ENCODE assay signal across 27 cellular contexts in the genomic region with DNA sequence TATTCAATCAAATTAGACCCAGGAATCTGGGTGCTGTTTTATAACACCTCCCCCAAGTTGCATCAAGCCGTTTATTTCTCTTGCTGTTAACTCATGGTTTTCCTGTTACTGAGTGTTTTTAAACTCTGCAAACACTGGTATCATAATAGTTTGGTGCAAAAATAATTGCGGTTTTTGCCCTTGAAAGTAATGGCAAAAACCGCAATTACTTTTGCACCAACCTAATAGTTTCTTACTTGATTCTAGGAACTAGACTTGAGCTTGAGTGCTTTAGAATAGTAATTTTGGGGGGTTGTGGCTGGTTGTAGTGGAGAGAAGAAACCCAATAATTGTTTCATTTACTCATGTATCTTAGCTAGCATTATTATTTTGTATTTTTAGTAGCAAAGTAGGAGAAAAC.
A peak's percentile ranks its signal among the peaks of the same experiment; 100 is the strongest.
DNase-seq lines count a peak whose midpoint lies in the region; ATAC-seq, FAIRE-seq and TF ChIP-seq lines count a peak whose summit lies in the region.
"Had no signal": no experiment of that assay in that cellular context is flagged by ENCODE, and none has a peak within 500 bp of the region (broad histone marks: within the 10 kb centered on the region; RNA-seq: fewer than 3 reads in every experiment).

No MANE protein-coding gene starts in this region.

- ATAC-seq in HepG2 (no peak), right lobe of liver (no peak), GM12878 (no peak), HG03108 (IDR thresholded peaks at IDR 0.05; ENCODE audit: unreplicated experiment) (no peak)
- ATAC-seq: A549, GM23338, HCT116 had no signal

- TF ChIP-seq POLR2A in HepG2 (IDR thresholded peaks at IDR 0.05; ENCODE audit: insufficient read depth in 1 of 2, low read depth in 2 of 2, low read length in 2 of 2) (no peak), right lobe of liver (IDR thresholded peaks at IDR 0.05) (no peak), GM12878 (IDR thresholded peaks at IDR 0.05; ENCODE audit: low read depth, low read length) (no peak)

- no peak for TF ChIP-seq EP300 in HepG2 (IDR thresholded peaks at IDR 0.05; ENCODE audit: low read depth in 2 of 2, low read length in 2 of 2)
- no peak for TF ChIP-seq EP300 in HepG2 (CRISPR knock-in tag; IDR thresholded peaks at IDR 0.05; ENCODE audit: borderline replicate concordance)
- no peak for TF ChIP-seq EP300 in GM12878 (IDR thresholded peaks at IDR 0.05; ENCODE audit: borderline replicate concordance in 1 of 2, control insufficient read depth in 1 of 2, low read depth in 2 of 2, low read length in 2 of 2)

- intact Hi-C loops in HepG2 (cut with micrococcal nuclease; ENCODE audit: unreplicated experiment): no loop called here
- intact Hi-C loops in right lobe of liver (cut with DNase I): no loop called here
- intact Hi-C loops in GM12878 (cut with micrococcal nuclease; ENCODE audit: unreplicated experiment): no loop called here
- intact Hi-C loops in activated CD4-positive, alpha-beta T cell treated with anti-CD3 and anti-CD28 coated beads, Interleukin-2, amount 10 ng/mL, durations not matched to agents 24 days and 14 days (cut with micrococcal nuclease): no loop called here

- SMC1A ChIA-PET in GM12878 (lab: Charles Lee; ENCODE audit: uncharacterized antibody, unreplicated experiment): interaction anchor here (1.2 kb wide), 1 partner anchor 9 kb away, joined by 3 read pairs; no protein-coding TSS in a partner anchor

- H3K27ac Mint-ChIP-seq in activated CD4-positive, alpha-beta T cell treated with anti-CD3 and anti-CD28 coated beads, Interleukin-2, amount 10 ng/mL, durations not matched to agents 24 days and 14 days: no peak overlapping the region
- H3K27ac Mint-ChIP-seq: CD14-positive monocyte; CD4-positive, alpha-beta T cell; CD8-positive, alpha-beta memory T cell; GM23338; HFFc6 had no signal

- in situ Hi-C loops in HepG2 (cut with HindIII; ENCODE audit: extremely low pct_ligation_motif_present, low pct_unique_long_range_greater_than_20kb) (no loop called here), GM12878 (cut with MboI) (no loop called here)

- no peaks in the 10 kb centered on the region for H3K36me3 Mint-ChIP-seq in activated CD4-positive, alpha-beta T cell treated with anti-CD3 and anti-CD28 coated beads, Interleukin-2, amount 10 ng/mL, durations not matched to agents 24 days and 14 days (ENCODE audit: low read depth)
- H3K36me3 Mint-ChIP-seq: CD14-positive monocyte; CD8-positive, alpha-beta memory T cell had no signal

- RAD21 ChIA-PET in GM12878 (lab: Charles Lee; ENCODE audit: unreplicated experiment): no interaction called here

- BruUV-seq in HepG2 (replicated peaks; lab: Mats Ljungman, UMichigan): no TSS peak
- BruUV-seq in GM12878 (replicated peaks; lab: Mats Ljungman, UMichigan): no TSS peak

- H3K9me3 ChIP-seq in HepG2 (ENCODE audit: low read length) (no peaks in the 10 kb centered on the region), right lobe of liver (no peaks in the 10 kb centered on the region), GM12878 (replicated peaks; ENCODE audit: control insufficient read depth, insufficient read depth, low read length) (no peaks in the 10 kb centered on the region), mucosa of rectum (ENCODE audit: control insufficient read depth in 2 of 2, low read length in 2 of 2) (no peaks in the 10 kb centered on the region)
- no peaks in the 10 kb centered on the region for H3K9me3 ChIP-seq in effector memory CD4-positive, alpha-beta T cell (ENCODE audit: control insufficient read depth, low read length)
- H3K9me3 ChIP-seq: A549; BE2C; BLaER1 treated with 17β-estradiol and CSF1 and Interleukin-3, amounts not matched to agents 10 nM and 100 nM had no signal

- H4K20me1 ChIP-seq in HepG2 (ENCODE audit: insufficient read depth, low read length): no peaks in the 10 kb centered on the region
- H4K20me1 ChIP-seq in GM12878 (ENCODE audit: control insufficient read depth, insufficient read depth): no peaks in the 10 kb centered on the region; the same call in 1 of the 2 replicates
- H4K20me1 ChIP-seq: BLaER1 treated with 17β-estradiol and CSF1 and Interleukin-3, amounts not matched to agents 10 nM and 100 nM had no signal

- 84% methylated on average over 3 of the region's 3 CpGs for WGBS in HepG2 (ENCODE audit: low lambda C conversion rate)
- WGBS in right lobe of liver (ENCODE audit: insufficient coverage, low coverage, low lambda C conversion rate, missing lambda C conversion rate): 81% methylated on average over 3 of the region's 3 CpGs
- 45% methylated on average over 3 of the region's 3 CpGs for WGBS in GM12878 (ENCODE audit: insufficient coverage, insufficient replicate concordance, low lambda C conversion rate, missing lambda C conversion rate)

- H3K4me1 ChIP-seq in HepG2 (ENCODE audit: insufficient read depth, low read length) (no peaks in the 10 kb centered on the region), right lobe of liver (no peaks in the 10 kb centered on the region), GM12878 (ENCODE audit: control insufficient read depth, insufficient read depth, low read length) (peaks cover 4% of the 10 kb centered on the region; the same call in 1 of the 2 replicates), mucosa of rectum (ENCODE audit: control insufficient read depth in 2 of 2, insufficient read depth in 2 of 2, low read length in 2 of 2) (peaks cover 16 to 55% of the 10 kb centered on the region in 2 donors)
- peaks cover 4% of the 10 kb centered on the region for H3K4me1 ChIP-seq in effector memory CD4-positive, alpha-beta T cell (ENCODE audit: control insufficient read depth, insufficient read depth, low read length, poor library complexity, severe bottlenecking)
- H3K4me1 ChIP-seq: A549, BE2C had no signal

- H2AFZ ChIP-seq in HepG2 (ENCODE audit: low read length) (no peak overlapping the region), GM12878 (ENCODE audit: control insufficient read depth, low read depth, low read length) (no peak overlapping the region)
- H2AFZ ChIP-seq: GM23338 had no signal

- H3K36me3 ChIP-seq in HepG2 (replicated peaks in 1 of 2; ENCODE audit: control insufficient read depth in 1 of 2, insufficient read depth in 2 of 2, low read length in 2 of 2) (no peaks in the 10 kb centered on the region; a peak in 1 of 5 replicates), right lobe of liver (no peaks in the 10 kb centered on the region), GM12878 (ENCODE audit: control insufficient read depth in 2 of 2, insufficient read depth in 2 of 2, low read length in 1 of 2) (no peaks in the 10 kb centered on the region), mucosa of rectum (ENCODE audit: control insufficient read depth in 2 of 2, insufficient read depth in 2 of 2, low read length in 2 of 2) (no peaks in the 10 kb centered on the region)
- no peaks in the 10 kb centered on the region for H3K36me3 ChIP-seq in effector memory CD4-positive, alpha-beta T cell (ENCODE audit: control insufficient read depth, insufficient read depth, low read length)
- H3K36me3 ChIP-seq: BE2C; BLaER1 treated with 17β-estradiol and CSF1 and Interleukin-3, amounts not matched to agents 10 nM and 100 nM had no signal

- H3K4me1 Mint-ChIP-seq in activated CD4-positive, alpha-beta T cell treated with anti-CD3 and anti-CD28 coated beads, Interleukin-2, amount 10 ng/mL, durations not matched to agents 24 days and 14 days: no peaks in the 10 kb centered on the region
- H3K4me1 Mint-ChIP-seq: CD14-positive monocyte had no signal

- H3K4me3 ChIP-seq in HepG2 (replicated peaks in 1 of 3; ENCODE audit: insufficient read depth in 1 of 3, low read depth in 2 of 3, low read length in 3 of 3) (no peak overlapping the region), right lobe of liver (no peak overlapping the region), GM12878 (no peak overlapping the region), mucosa of rectum (ENCODE audit: low read length in 2 of 2) (no peak overlapping the region)
- no peak overlapping the region for H3K4me3 ChIP-seq in effector memory CD4-positive, alpha-beta T cell (ENCODE audit: insufficient read depth, low read depth, low read length, poor library complexity, severe bottlenecking)
- H3K4me3 ChIP-seq: A549; BLaER1 treated with 17β-estradiol and CSF1 and Interleukin-3, amounts not matched to agents 10 nM and 100 nM; GM23338 had no signal

- H3K4me3 Mint-ChIP-seq in activated CD4-positive, alpha-beta T cell treated with anti-CD3 and anti-CD28 coated beads, Interleukin-2, amount 10 ng/mL, durations not matched to agents 24 days and 14 days: no peak overlapping the region
- H3K4me3 Mint-ChIP-seq: CD14-positive monocyte; CD4-positive, alpha-beta T cell; CD8-positive, alpha-beta memory T cell; GM23338; H9; HFFc6 had no signal

- H3K27ac ChIP-seq in HepG2 (ENCODE audit: extremely low read length, insufficient read depth, low read length) (no peak overlapping the region), right lobe of liver (no peak overlapping the region), GM12878 (ENCODE audit: control insufficient read depth, insufficient read depth) (no peak overlapping the region), mucosa of rectum (ENCODE audit: low read depth in 2 of 2, low read length in 2 of 2) (peak overlapping the region; percentile 79 to 87)
- no peak overlapping the region for H3K27ac ChIP-seq in effector memory CD4-positive, alpha-beta T cell (ENCODE audit: insufficient read depth, low read length, poor library complexity, severe bottlenecking)
- H3K27ac ChIP-seq: A549; BLaER1 treated with 17β-estradiol and CSF1 and Interleukin-3, amounts not matched to agents 10 nM and 100 nM had no signal

- TF ChIP-seq CTCF in HepG2 (CRISPR knock-in tag; IDR thresholded peaks at IDR 0.05) (no peak), right lobe of liver (IDR thresholded peaks at IDR 0.05) (no peak), GM12878 (IDR thresholded peaks at IDR 0.05 in 2 of 3, conservative IDR thresholded peaks at IDR 0.05 in 1 of 3; ENCODE audit: control insufficient read depth in 2 of 3, extremely low read depth in 1 of 3, insufficient read depth in 1 of 3, low read depth in 3 of 3, low read length in 3 of 3) (no peak)

- CTCF ChIA-PET in HepG2 (lab: Yijun Ruan, JAX; ENCODE audit: low intra/inter-chr PET ratio, low total read pairs): no interaction called here
- CTCF ChIA-PET in GM12878 (lab: Yijun Ruan, JAX): no interaction called here

- DNase-seq in HepG2 (ENCODE audit: low spot score): no peak
- DNase-seq in right lobe of liver: no peak
- no peak for DNase-seq in GM12878 (ENCODE audit: low read depth, low spot score)
- DNase-seq in effector memory CD4-positive, alpha-beta T cell: no peak
- no peak for DNase-seq in activated CD4-positive, alpha-beta T cell treated with anti-CD3 and anti-CD28 coated beads, Interleukin-2, amount 10 ng/mL, durations not matched to agents 24 days and 14 days
- DNase-seq: 8988T; ACHN; AML-193; BE2C; CD4-positive, alpha-beta T cell; CD8-positive, alpha-beta memory T cell; DMS 273 treated with DMSO at 0.1 percent for 48 hours; DMS79; EL; GDM1; H9; HFFc6 had no signal

- no peaks in the 10 kb centered on the region for H3K9me3 Mint-ChIP-seq in activated CD4-positive, alpha-beta T cell treated with anti-CD3 and anti-CD28 coated beads, Interleukin-2, amount 10 ng/mL, durations not matched to agents 24 days and 14 days
- H3K9me3 Mint-ChIP-seq: CD4-positive, alpha-beta T cell; GM23338; H9; HFFc6 had no signal

- FAIRE-seq in HepG2 (lab: Jason Lieb, UNC) (no peak), GM12878 (lab: Jason Lieb, UNC) (no peak)
- FAIRE-seq: A549, D721Med, GM12891, GM18507 had no signal

- TF ChIP-seq RAD21 in HepG2 (CRISPR knock-in tag; IDR thresholded peaks at IDR 0.05) (no peak), GM12878 (IDR thresholded peaks at IDR 0.05; ENCODE audit: insufficient read depth, low read depth, low read length) (no peak)

- peaks cover 37% of the 10 kb centered on the region for H3K27me3 Mint-ChIP-seq in activated CD4-positive, alpha-beta T cell treated with anti-CD3 and anti-CD28 coated beads, Interleukin-2, amount 10 ng/mL, durations not matched to agents 24 days and 14 days

- H3K9ac ChIP-seq in HepG2 (ENCODE audit: insufficient read depth, low read depth, low read length): no peak overlapping the region
- no peak overlapping the region for H3K9ac ChIP-seq in GM12878 (ENCODE audit: control insufficient read depth, insufficient read depth, low read length)
- H3K9ac ChIP-seq in mucosa of rectum (ENCODE audit: low read depth in 1 of 2, low read length in 2 of 2): peak overlapping the region; percentile 0 to 60
- H3K9ac ChIP-seq: BLaER1 treated with 17β-estradiol and CSF1 and Interleukin-3, amounts not matched to agents 10 nM and 100 nM had no signal

- H3K4me2 ChIP-seq in HepG2 (ENCODE audit: low read depth, low read length) (no peak overlapping the region), GM12878 (ENCODE audit: control insufficient read depth, insufficient read depth) (no peak overlapping the region)
- H3K4me2 ChIP-seq: A549; BLaER1 treated with 17β-estradiol and CSF1 and Interleukin-3, amounts not matched to agents 10 nM and 100 nM; GM23338 had no signal

- no peaks in the 10 kb centered on the region for H3K27me3 ChIP-seq in HepG2 (ENCODE audit: control insufficient read depth in 1 of 2, insufficient read depth in 2 of 2, low read length in 2 of 2)
- no peaks in the 10 kb centered on the region for H3K27me3 ChIP-seq in right lobe of liver
- H3K27me3 ChIP-seq in GM12878 (replicated peaks in 1 of 2; ENCODE audit: control insufficient read depth in 2 of 2, insufficient read depth in 2 of 2, low read length in 1 of 2): peaks cover 0 to 2% of the 10 kb centered on the region in 2 experiments; a peak in 2 of 4 replicates
- no peaks in the 10 kb centered on the region for H3K27me3 ChIP-seq in mucosa of rectum (ENCODE audit: control insufficient read depth in 2 of 2, insufficient read depth in 2 of 2, low read length in 2 of 2)
- peaks cover 2% of the 10 kb centered on the region for H3K27me3 ChIP-seq in effector memory CD4-positive, alpha-beta T cell (replicated peaks; ENCODE audit: control insufficient read depth, insufficient read depth, low read length, poor library complexity, severe bottlenecking)
- H3K27me3 ChIP-seq: BE2C; BLaER1 treated with 17β-estradiol and CSF1 and Interleukin-3, amounts not matched to agents 10 nM and 100 nM had no signal

- POLR2A ChIA-PET in HepG2 (lab: Yijun Ruan, JAX) (no interaction called here), GM12878 (lab: Charles Lee) (no interaction called here)

- H3K79me2 ChIP-seq in HepG2 (ENCODE audit: insufficient read depth, low read length) (no peaks in the 10 kb centered on the region), GM12878 (ENCODE audit: control insufficient read depth, insufficient read depth, low read length) (no peaks in the 10 kb centered on the region)

Comparison
In these comparisons a context has a peak if more than half of its experiments do, and no peak if none do; other contexts are left out.
1. H3K27ac ChIP-seq: peak in mucosa of rectum (2 of 2); none in HepG2 (single experiment), right lobe of liver (0 of 3), GM12878 (single experiment) and effector memory CD4-positive, alpha-beta T cell (single experiment).
2. H3K9ac ChIP-seq: peak in mucosa of rectum (2 of 2); none in HepG2 (single experiment) and GM12878 (single experiment).